ENCODE assay signal across 8 cellular contexts in the genomic region with DNA sequence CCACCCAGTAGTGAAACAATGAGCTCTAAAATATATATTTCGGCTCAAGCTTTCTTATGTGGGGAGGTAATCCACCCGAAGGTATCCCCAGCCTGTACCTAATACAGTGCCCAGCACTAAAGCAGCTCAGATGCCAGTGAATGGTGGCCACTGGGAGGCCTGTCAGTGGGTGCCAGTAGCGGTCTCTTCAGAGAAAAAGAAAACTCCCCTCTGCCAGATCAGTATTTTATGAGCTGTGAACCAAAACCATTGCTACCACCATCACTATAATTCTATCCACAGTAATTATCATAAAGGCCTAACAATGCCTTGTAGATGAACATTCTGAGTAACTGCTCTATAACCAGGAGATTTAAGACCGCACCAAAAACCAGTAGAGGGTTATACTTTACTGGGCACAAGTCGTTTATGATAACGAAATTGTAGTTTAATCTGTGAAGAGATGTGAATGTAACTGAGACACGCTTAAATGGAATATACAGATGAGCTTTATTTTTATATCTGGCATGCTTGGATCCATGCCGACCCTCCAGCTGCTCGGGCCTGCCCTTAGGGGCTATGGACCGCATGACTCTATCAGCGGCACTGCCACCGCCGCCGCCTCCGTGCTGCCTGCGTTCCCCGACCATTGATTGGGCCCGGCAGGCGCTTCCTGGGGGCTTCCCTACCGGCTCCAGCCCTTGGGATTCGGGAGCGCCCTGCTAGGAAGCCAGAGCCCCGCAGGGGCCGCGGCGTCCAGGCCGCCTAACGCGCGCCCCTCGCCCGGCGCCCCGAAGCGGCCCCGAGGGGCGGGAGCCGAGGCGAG. TPM values are rescaled to one million over a fixed set of nuclear protein-coding genes. Genes with fewer than 3 reads are reported as not detected.
DNase-seq lines count a peak whose midpoint lies in the region; ATAC-seq and TF ChIP-seq lines count a peak whose summit lies in the region.

No MANE protein-coding gene starts in this region.

- H3K27me3 ChIP-seq in esophagus (ENCODE audit: control insufficient read depth in 1 of 2, insufficient read depth in 2 of 2, low read length in 2 of 2) (no peaks in the 10 kb centered on the region), mucosa of stomach (ENCODE audit: control insufficient read depth, insufficient read depth, low read length) (no peaks in the 10 kb centered on the region), testis (no peaks in the 10 kb centered on the region)

- H3K9me3 ChIP-seq in esophagus (ENCODE audit: control insufficient read depth in 2 of 2, insufficient read depth in 1 of 2, low read depth in 1 of 2, low read length in 1 of 2) (no peaks in the 10 kb centered on the region), mucosa of stomach (ENCODE audit: control insufficient read depth, low read length) (no peaks in the 10 kb centered on the region), testis (no peaks in the 10 kb centered on the region)

- H3K4me1 ChIP-seq in esophagus (ENCODE audit: control insufficient read depth in 2 of 2, insufficient read depth in 2 of 2, low read length in 1 of 2): no peaks in the 10 kb centered on the region
- H3K4me1 ChIP-seq in mucosa of stomach (ENCODE audit: control insufficient read depth, insufficient read depth, low read length): peaks cover 16% of the 10 kb centered on the region
- H3K4me1 ChIP-seq in testis: peaks cover 24% of the 10 kb centered on the region

- peak overlapping the region; percentile 81 for H3K27ac Mint-ChIP-seq in activated CD8-positive, alpha-beta memory T cell treated with anti-CD3 and anti-CD28 coated beads, Interleukin-2, amount 10 ng/mL, durations not matched to agents 7 days and 5 days

- H3K27me3 Mint-ChIP-seq in activated CD8-positive, alpha-beta memory T cell treated with anti-CD3 and anti-CD28 coated beads, Interleukin-2, amount 10 ng/mL, durations not matched to agents 7 days and 5 days: no peaks in the 10 kb centered on the region

- CTCF ChIA-PET in activated CD8-positive, alpha-beta memory T cell treated with anti-CD3 and anti-CD28 coated beads, Interleukin-2, amount 10 ng/mL, durations not matched to agents 7 days and 5 days (lab: Charles Lee): interaction anchor here (0.7 to 2.1 kb wide), 17 partner anchors 8 to 327 kb away, joined by 3 to 6 read pairs (median 4); partner anchors contain the start of gene UBE2D3

- TF ChIP-seq POLR2A in testis (IDR thresholded peaks at IDR 0.05): no peak

- DNase-seq in AG08395 (ENCODE audit: low spot score) (peak; percentile 43), NCI-H2171 treated with DMSO at 0.1 percent for 48 hours (lab: John Stamatoyannopoulos, UW) (peak; percentile 26), testis (peak; percentile 71)
- peak; percentile 59 for DNase-seq in activated CD8-positive, alpha-beta memory T cell treated with anti-CD3 and anti-CD28 coated beads, Interleukin-2, amount 10 ng/mL, durations not matched to agents 7 days and 5 days

- H3K4me3 Mint-ChIP-seq in activated CD8-positive, alpha-beta memory T cell treated with anti-CD3 and anti-CD28 coated beads, Interleukin-2, amount 10 ng/mL, durations not matched to agents 7 days and 5 days: peak overlapping the region; percentile 79

- peak overlapping the region; percentile 86 for H3K9ac ChIP-seq in mucosa of stomach (ENCODE audit: low read length)

- H3K36me3 ChIP-seq in esophagus (ENCODE audit: control insufficient read depth in 2 of 2, insufficient read depth in 2 of 2, low read length in 1 of 2): no peaks in the 10 kb centered on the region
- H3K36me3 ChIP-seq in mucosa of stomach (ENCODE audit: control insufficient read depth, insufficient read depth, low read length): no peaks in the 10 kb centered on the region
- H3K36me3 ChIP-seq in testis (ENCODE audit: low read depth, missing control alignments): no peaks in the 10 kb centered on the region

- H3K9me3 Mint-ChIP-seq in activated CD8-positive, alpha-beta memory T cell treated with anti-CD3 and anti-CD28 coated beads, Interleukin-2, amount 10 ng/mL, durations not matched to agents 7 days and 5 days (ENCODE audit: low read depth): peaks cover 2% of the 10 kb centered on the region

- H3K36me3 Mint-ChIP-seq in activated CD8-positive, alpha-beta memory T cell treated with anti-CD3 and anti-CD28 coated beads, Interleukin-2, amount 10 ng/mL, durations not matched to agents 7 days and 5 days: peaks cover 16% of the 10 kb centered on the region

- intact Hi-C loops in testis (cut with DNase I; ENCODE audit: low total_unique reads): no loop called here

- no peak for TF ChIP-seq CTCF in testis (IDR thresholded peaks at IDR 0.05)

- ATAC-seq in GM18517 (IDR thresholded peaks at IDR 0.05; ENCODE audit: unreplicated experiment): peak; percentile 28
- ATAC-seq in HG02981 (IDR thresholded peaks at IDR 0.05; ENCODE audit: unreplicated experiment): peak; percentile 27
- ATAC-seq in activated CD8-positive, alpha-beta memory T cell treated with anti-CD3 and anti-CD28 coated beads, Interleukin-2, amount 10 ng/mL, durations not matched to agents 7 days and 5 days: peak; percentile 41

- peaks cover 23% of the 10 kb centered on the region for H3K4me1 Mint-ChIP-seq in activated CD8-positive, alpha-beta memory T cell treated with anti-CD3 and anti-CD28 coated beads, Interleukin-2, amount 10 ng/mL, durations not matched to agents 7 days and 5 days

- H3K4me3 ChIP-seq in esophagus (ENCODE audit: low read depth in 1 of 2, low read length in 2 of 2) (peak overlapping the region; percentile 86 to 93), mucosa of stomach (ENCODE audit: low read length) (peak overlapping the region; percentile 48), testis (peak overlapping the region; percentile 88 to 95)

- 4% methylated on average over 39 of the region's 39 CpGs for WGBS in esophagus, 2 donors
- 8 to 10% methylated on average over 11 to 23 of the region's 39 CpGs for WGBS in testis, 2 donors

- H3K27ac ChIP-seq in esophagus (ENCODE audit: low read depth in 2 of 2, low read length in 1 of 2) (peak overlapping the region; percentile 98 to 99), testis (peak overlapping the region; percentile 96 to 99)

RNA-seq across cellular contexts. Expression of gene NFKB1, which starts 0.6 kb away (rescaled TPM):
- 100 to 1,000 TPM in 1 of 2 experiments, 10 to 100 TPM in 1; 92.3 to 110 TPM for total RNA-seq in activated CD8-positive, alpha-beta memory T cell treated with anti-CD3 and anti-CD28 coated beads, Interleukin-2, amount 10 ng/mL, durations not matched to agents 7 days and 5 days
- polyA plus RNA-seq in esophagus (10 to 100 TPM in 1 of 2 donors, 1 to 10 TPM in 1; 6.9 to 16.5 TPM), testis (ENCODE audit: insufficient read depth, low read depth, low replicate concordance) (22.2 TPM)
- 10 to 100 TPM; 24.6 to 27.4 TPM for total RNA-seq in testis

Comparison
In these comparisons a context has a peak if more than half of its experiments do, and no peak if none do; other contexts are left out.
1. Peak in every context shown above with its lines: DNase-seq, ATAC-seq, H3K4me3 ChIP-seq and H3K27ac ChIP-seq.